17 cellular contexts compared by ENCODE assay signal in genomic region chr5:125002727-125003598, GRCh38.
DNase-seq lines count a peak whose midpoint lies in the region; ATAC-seq and TF ChIP-seq lines count a peak whose summit lies in the region.
"Had no signal": no experiment of that assay in that cellular context is flagged by ENCODE, and none has a peak within 500 bp of the region (broad histone marks: within the 10 kb centered on the region; RNA-seq: fewer than 3 reads in every experiment).

No MANE protein-coding gene starts in this region.

- H3K9me3 ChIP-seq in OCI-LY7 (ENCODE audit: low read length): peaks cover 18% of the 10 kb centered on the region; the same call in 1 of the 2 replicates
- H3K9me3 ChIP-seq: HAP-1 had no signal

- H3K4me2 ChIP-seq in OCI-LY7 (ENCODE audit: low read length): peak overlapping the region; percentile 34; the same call in 1 of the 2 replicates

- intact Hi-C loops in OCI-LY7 (cut with micrococcal nuclease; ENCODE audit: unreplicated experiment) (loop anchor here (10.0 kb wide), 2 partner anchors 478 to 948 kb away; no protein-coding TSS in a partner anchor), posterior cingulate gyrus (cut with DNase I) (no loop called here)

- ATAC-seq in HG03354 (IDR thresholded peaks at IDR 0.05; ENCODE audit: poor library complexity, severe bottlenecking, unreplicated experiment) (peak; percentile 20), HG02678 (IDR thresholded peaks at IDR 0.05; ENCODE audit: unreplicated experiment) (no peak)

- H3K9me2 ChIP-seq in OCI-LY7 (ENCODE audit: insufficient read depth, low read length): no peaks in the 10 kb centered on the region

- DNase-seq in CD1c-positive myeloid dendritic cell (ENCODE audit: extremely low spot score) (peak; percentile 39), OCI-LY7 (ENCODE audit: low spot score) (no peak), iPS-NIHi7 (ENCODE audit: extremely low spot score) (peak; percentile 28), posterior cingulate gyrus (no peak), GM13977 (ENCODE audit: low spot score) (no peak), mucosa of gallbladder (ENCODE audit: low spot score) (no peak)
- DNase-seq: amniotic stem cell; DMS 273 treated with DMSO at 0.1 percent for 48 hours; NCI-H1417 treated with DMSO at 0.1 percent for 48 hours; NCI-H510A treated with DMSO at 0.1 percent for 48 hours; SHP77; stimulated activated CD4-positive, alpha-beta T cell treated with anti-CD3 and anti-CD28 coated beads, Interleukin-2, amount 100 ng/mL, for 48 hours; stimulated activated naive CD4-positive, alpha-beta T cell; WERI-Rb-1 had no signal

- TF ChIP-seq CTCF in OCI-LY7 (conservative IDR thresholded peaks at IDR 0.05; ENCODE audit: low read length) (no peak), GM13977 (IDR thresholded peaks at IDR 0.05; ENCODE audit: extremely low read depth, insufficient read depth, missing control alignments) (no peak)

- no peaks in the 10 kb centered on the region for H3K79me2 ChIP-seq in OCI-LY7 (ENCODE audit: insufficient read depth, low read depth, low read length)

- H2AFZ ChIP-seq in OCI-LY7 (ENCODE audit: low read length): peak overlapping the region; percentile 92; the same call in 1 of the 2 replicates

- H4K20me1 ChIP-seq in OCI-LY7 (ENCODE audit: insufficient read depth, low read length): no peaks in the 10 kb centered on the region

- no TSS peak for BruUV-seq in OCI-LY7 (replicated peaks; lab: Mats Ljungman, UMichigan)

- CTCF ChIA-PET in OCI-LY7 (lab: Charles Lee; ENCODE audit: unreplicated experiment): no interaction called here

- POLR2A ChIA-PET in OCI-LY7 (lab: Charles Lee): interaction anchor here (0.8 to 10.1 kb wide), 3 partner anchors 22 to 241 kb away, joined by 3 to 66 read pairs (median 9); no protein-coding TSS in a partner anchor

- peaks cover 98% of the 10 kb centered on the region for H3K4me1 ChIP-seq in OCI-LY7 (ENCODE audit: insufficient read depth, low read length, poor library complexity, severe bottlenecking)

- in situ Hi-C loops in GM13977 (cut with MboI; ENCODE audit: low pct_unique_long_range_greater_than_20kb, low sequenced_read_pairs, unreplicated experiment): no loop called here

- H3K36me3 ChIP-seq in OCI-LY7 (ENCODE audit: insufficient read depth, low read length): peaks cover 21% of the 10 kb centered on the region
- H3K36me3 ChIP-seq: HAP-1, WERI-Rb-1 had no signal

- H3K4me3 ChIP-seq in OCI-LY7 (ENCODE audit: low read depth, low read length, poor library complexity, severe bottlenecking): no peak overlapping the region
- H3K4me3 ChIP-seq: HAP-1 had no signal

- H3K27ac ChIP-seq in OCI-LY7 (ENCODE audit: low read depth, low read length, poor library complexity, severe bottlenecking): peak overlapping the region; percentile 100
- H3K27ac ChIP-seq: WERI-Rb-1 had no signal

Comparison
In these comparisons a context has a peak if more than half of its experiments do, and no peak if none do; other contexts are left out.
1. DNase-seq: peak in CD1c-positive myeloid dendritic cell (single experiment) and iPS-NIHi7 (single experiment); none in OCI-LY7 (single experiment), posterior cingulate gyrus (0 of 10), GM13977 (single experiment) and mucosa of gallbladder (single experiment).